In the genomic region with DNA sequence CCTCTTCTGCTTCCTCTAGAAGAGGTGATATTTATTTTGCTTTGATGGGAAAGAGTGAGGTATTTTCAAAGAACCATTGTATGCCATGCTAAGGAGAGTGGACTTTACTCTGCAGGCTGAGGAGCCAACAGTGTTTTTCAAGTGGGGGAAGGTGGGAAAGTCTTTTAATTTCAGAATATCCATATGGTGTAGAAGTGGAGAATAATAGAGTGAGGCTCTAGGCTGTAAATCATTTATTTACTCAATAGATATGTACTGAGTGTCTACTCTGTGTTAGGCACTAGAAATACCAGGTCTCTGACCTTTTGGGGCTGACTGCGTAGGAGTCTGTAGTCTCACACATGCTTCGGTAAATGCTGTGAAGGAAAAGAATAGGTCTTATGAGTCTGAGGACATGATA, we compare ENCODE assay signal across 21 cellular contexts. TPM values are rescaled to one million over a fixed set of nuclear protein-coding genes. Genes with fewer than 3 reads are reported as not detected.
DNase-seq lines count a peak whose midpoint lies in the region; ATAC-seq, FAIRE-seq and TF ChIP-seq lines count a peak whose summit lies in the region.
"Had no signal": no experiment of that assay in that cellular context is flagged by ENCODE, and none has a peak within 500 bp of the region (broad histone marks: within the 10 kb centered on the region; RNA-seq: fewer than 3 reads in every experiment).

No MANE protein-coding gene starts in this region.

- ATAC-seq in K562 (peak; percentile 18), HG02623 (IDR thresholded peaks at IDR 0.05; ENCODE audit: unreplicated experiment) (no peak)

- no TSS peak for BruUV-seq in Calu3 (replicated peaks; lab: Mats Ljungman, UMichigan)
- BruUV-seq in K562 (replicated peaks; lab: Mats Ljungman, UMichigan) = no TSS peak

- WGBS in K562 (ENCODE audit: insufficient coverage, low coverage, missing lambda C conversion rate) = 42% methylated on average over 2 of the region's 2 CpGs

- no peak for TF ChIP-seq EP300 in K562 (IDR thresholded peaks at IDR 0.05; ENCODE audit: low read length)

- no peak for TF ChIP-seq RAD21 in K562 (CRISPR knock-in tag; conservative IDR thresholded peaks at IDR 0.05 in 1 of 2, IDR thresholded peaks at IDR 0.05 in 1 of 2)

- H2AFZ ChIP-seq in K562 (ENCODE audit: low read depth, low read length) = peak overlapping the region; percentile 26; the same call in 1 of the 2 replicates

- H3K79me2 ChIP-seq in K562 (ENCODE audit: control insufficient read depth, insufficient read depth, low read length) = no peaks in the 10 kb centered on the region

- H3K9me3 ChIP-seq in BLaER1 treated with 17β-estradiol and CSF1 and Interleukin-3, amounts not matched to agents 10 nM and 100 nM (replicated peaks in 1 of 11) = peaks cover 12 to 23% (median 20%) of the 10 kb centered on the region in 11 experiments
- H3K9me3 ChIP-seq in K562 (replicated peaks; ENCODE audit: control insufficient read depth, insufficient read depth, low read depth, low read length) = no peaks in the 10 kb centered on the region

- TF ChIP-seq POLR2A in K562 (conservative IDR thresholded peaks at IDR 0.05) = no peak

- POLR2A ChIA-PET in K562 (lab: Yijun Ruan, JAX) = interaction anchor here (0.9 kb wide), 1 partner anchor 9 kb away, joined by 3 read pairs; no protein-coding TSS in a partner anchor

- peak overlapping the region in 9 of 11 experiments; percentile 7 to 82 (median 46); a peak in 14 of 22 replicates for H3K4me2 ChIP-seq in BLaER1 treated with 17β-estradiol and CSF1 and Interleukin-3, amounts not matched to agents 10 nM and 100 nM
- H3K4me2 ChIP-seq in K562 (ENCODE audit: insufficient read depth, low read length) = no peak overlapping the region
- H3K4me2 ChIP-seq: KMS-11, SK-N-SH had no signal

- H3K9ac ChIP-seq in BLaER1 treated with 17β-estradiol and CSF1 and Interleukin-3, amounts not matched to agents 10 nM and 100 nM = no peak overlapping the region
- H3K9ac ChIP-seq in K562 (ENCODE audit: insufficient read depth in 1 of 2, low read depth in 2 of 2, low read length in 2 of 2) = no peak overlapping the region
- H3K9ac ChIP-seq: KMS-11, SK-N-SH had no signal

- H3K4me1 ChIP-seq in BLaER1 treated with 17β-estradiol and CSF1 and Interleukin-3, amounts not matched to agents 10 nM and 100 nM = peaks cover 14 to 73% (median 28%) of the 10 kb centered on the region in 10 experiments
- H3K4me1 ChIP-seq in K562 (replicated peaks in 1 of 2; ENCODE audit: control insufficient read depth in 2 of 2, insufficient read depth in 2 of 2, low read length in 2 of 2) = peaks cover 8% of the 10 kb centered on the region in 2 experiments; a peak in 4 of 5 replicates

- CTCF ChIA-PET in Calu3 (lab: Charles Lee) = no interaction called here
- CTCF ChIA-PET in K562 (lab: Yijun Ruan, JAX; ENCODE audit: low intra/inter-chr PET ratio) = no interaction called here

- 0 out of 22 replicates have a peak overlapping the region, but pooled peaks of 1 of the 11 experiments have one; percentile 6 for H3K27ac ChIP-seq in BLaER1 treated with 17β-estradiol and CSF1 and Interleukin-3, amounts not matched to agents 10 nM and 100 nM
- H3K27ac ChIP-seq in K562 (ENCODE audit: extremely low read depth, low read depth, low read length) = no peak overlapping the region
- H3K27ac ChIP-seq: KMS-11 had no signal

- H3K9me3 Mint-ChIP-seq in Calu3 (ENCODE audit: low read depth, unreplicated experiment) = no peaks in the 10 kb centered on the region
- peaks cover 3% of the 10 kb centered on the region for H3K9me3 Mint-ChIP-seq in neural crest cell

- no peaks in the 10 kb centered on the region for H3K9me1 ChIP-seq in K562 (ENCODE audit: control insufficient read depth, insufficient read depth, low read length)

- TF ChIP-seq CTCF in Calu3 (IDR thresholded peaks at IDR 0.05; ENCODE audit: unreplicated experiment) (no peak), K562 (IDR thresholded peaks at IDR 0.05 in 2 of 3, conservative IDR thresholded peaks at IDR 0.05 in 1 of 3; ENCODE audit: insufficient read depth in 2 of 3, low read depth in 1 of 3, low read length in 3 of 3) (no peak), neural crest cell (conservative IDR thresholded peaks at IDR 0.05) (no peak)

- no peaks in the 10 kb centered on the region for H3K27me3 Mint-ChIP-seq in Calu3 (ENCODE audit: unreplicated experiment)
- H3K27me3 Mint-ChIP-seq in neural crest cell (ENCODE audit: low read depth) = no peaks in the 10 kb centered on the region

- H3K27ac Mint-ChIP-seq in Calu3 (ENCODE audit: unreplicated experiment) (peak overlapping the region; percentile 25), neural crest cell (ENCODE audit: unreplicated experiment) (peak overlapping the region; percentile 60)
- H3K27ac Mint-ChIP-seq: B cell had no signal

- no peak for FAIRE-seq in K562 (lab: Jason Lieb, UNC)
- FAIRE-seq: D721Med, GM18507, H54, HTR-8/SVneo, RCC 7860 had no signal

- no peak for DNase-seq in Calu3
- no peak for DNase-seq in K562 (ENCODE audit: extremely low read depth in 1 of 4, low spot score in 3 of 4)
- DNase-seq in neural crest cell (ENCODE audit: low read depth, low spot score) = no peak
- DNase-seq in NCI-H128 (lab: John Stamatoyannopoulos, UW; ENCODE audit: unreplicated experiment) = no peak
- no peak for DNase-seq in DMS153 (lab: John Stamatoyannopoulos, UW)
- DNase-seq: DMS53, IMR-90, MM.1S, NCI-H1694, NCI-H774, SIG-M5, SK-N-SH had no signal

- in situ Hi-C loops in K562 (cut with MboI) = no loop called here

- H3K4me1 Mint-ChIP-seq in Calu3 (ENCODE audit: low read depth, unreplicated experiment) (peaks cover 16% of the 10 kb centered on the region), neural crest cell (peaks cover 1% of the 10 kb centered on the region)
- H3K4me1 Mint-ChIP-seq: B cell had no signal

- no peak overlapping the region for H3K4me3 ChIP-seq in BLaER1 treated with 17β-estradiol and CSF1 and Interleukin-3, amounts not matched to agents 10 nM and 100 nM
- no peak overlapping the region for H3K4me3 ChIP-seq in K562

- H4K20me1 ChIP-seq in BLaER1 treated with 17β-estradiol and CSF1 and Interleukin-3, amounts not matched to agents 10 nM and 100 nM = no peaks in the 10 kb centered on the region
- H4K20me1 ChIP-seq in K562 (replicated peaks; ENCODE audit: control insufficient read depth, insufficient read depth, low read length) = no peaks in the 10 kb centered on the region

- intact Hi-C loops in Calu3 (cut with micrococcal nuclease; ENCODE audit: unreplicated experiment) = no loop called here
- intact Hi-C loops in K562 (cut with micrococcal nuclease) = no loop called here

- H3K36me3 Mint-ChIP-seq in Calu3 (ENCODE audit: insufficient read depth, unreplicated experiment) (no peaks in the 10 kb centered on the region), neural crest cell (ENCODE audit: low read depth) (no peaks in the 10 kb centered on the region)

- H3K36me3 ChIP-seq in BLaER1 treated with 17β-estradiol and CSF1 and Interleukin-3, amounts not matched to agents 10 nM and 100 nM = peaks cover 0 to 5% (median 0%) of the 10 kb centered on the region in 11 experiments; a peak in 1 of 22 replicates
- H3K36me3 ChIP-seq in K562 (ENCODE audit: control insufficient read depth, insufficient read depth, low read length) = no peaks in the 10 kb centered on the region

- no peaks in the 10 kb centered on the region for H3K27me3 ChIP-seq in BLaER1 treated with 17β-estradiol and CSF1 and Interleukin-3, amounts not matched to agents 10 nM and 100 nM
- no peaks in the 10 kb centered on the region for H3K27me3 ChIP-seq in K562 (ENCODE audit: control insufficient read depth in 2 of 2, insufficient read depth in 2 of 2, low read length in 2 of 2)

- H3K4me3 Mint-ChIP-seq in Calu3 (ENCODE audit: low read depth, unreplicated experiment) = no peak overlapping the region
- H3K4me3 Mint-ChIP-seq in neural crest cell = no peak overlapping the region
- H3K4me3 Mint-ChIP-seq: B cell had no signal

TF ChIP-seq in K562, 482 proteins besides CTCF, POLR2A, EP300 and RAD21 (continues in another document):
- no peak for TF ChIP-seq IFI16 (CRISPR knock-in tag; IDR thresholded peaks at IDR 0.05)
- no peak for TF ChIP-seq RBM17 (IDR thresholded peaks at IDR 0.05; ENCODE audit: borderline replicate concordance, low read depth, low read length)
- TF ChIP-seq CHD4 (IDR thresholded peaks at IDR 0.05; ENCODE audit: insufficient read depth, insufficient replicate concordance, low read depth, low read length, poor library complexity, severe bottlenecking) = no peak
- TF ChIP-seq CCNT2 (IDR thresholded peaks at IDR 0.05; ENCODE audit: borderline replicate concordance, extremely low read depth, insufficient read length, low read depth, low read length) = no peak
- TF ChIP-seq RBM34 (IDR thresholded peaks at IDR 0.05; ENCODE audit: borderline replicate concordance, insufficient read depth, low read length) = no peak
- no peak for TF ChIP-seq RB1 (IDR thresholded peaks at IDR 0.05; ENCODE audit: low read depth)
- TF ChIP-seq ZNF668 (CRISPR knock-in tag; IDR thresholded peaks at IDR 0.05) = no peak

RNA-seq across cellular contexts. Expression of gene TENT2, which starts 30.7 kb away (rescaled TPM):
- total RNA-seq in Calu3 (2022) (85.7 and 87.7 TPM in 2 replicates), K562 (2014; rRNA removed) (43.5 and 58.8 TPM in 2 replicates), K562 (2014; rRNA removed; fragmentation: Illumina TruSeq; extraction: Trizol) (83.4 and 88.1 TPM in 2 replicates), K562 (2015; rRNA removed; fragmentation: Illumina TruSeq; extraction: Trizol) (81.0 and 84.3 TPM in 2 replicates), K562 (2021) (73.3 and 76.6 TPM in 2 replicates), neural crest cell (38.3 and 42.2 TPM in 2 replicates)
- 138 and 372 TPM in 2 replicates for total RNA-seq in K562 (2011; cell fraction: chromatin; rRNA removed; ENCODE audit: low replicate concordance)
- 46.2 and 68.8 TPM in 2 replicates for total RNA-seq in K562 (2011; cell fraction: nucleolus; rRNA removed)
- 161 and 303 TPM in 2 replicates for total RNA-seq in K562 (2011; cell fraction: nucleoplasm; rRNA removed)
- polyA plus RNA-seq in K562 (2011; rRNA removed) (98.3 and 111 TPM in 2 replicates), K562 (2014; fragmentation: Illumina TruSeq; extraction: Trizol) (63.3 and 84.4 TPM in 2 replicates), K562 (2014; fragmentation: Nextera tagmentation; extraction: Ambion mirVana) (10 to 100 TPM; 29.0 to 39.4 TPM), K562 (2014; rRNA removed) (38.5 and 44.3 TPM in 2 replicates)
- 48.3 and 64.7 TPM in 2 replicates for polyA plus RNA-seq in K562 (2011; cell fraction: cytosol; rRNA removed)
- 81.2 and 132 TPM in 2 replicates for polyA plus RNA-seq in K562 (2011; cell fraction: nucleus; rRNA removed)
- 36.8 and 45.9 TPM in 2 replicates for polyA plus RNA-seq in K562 (2012)
- 151 and 190 TPM in 2 replicates for polyA minus RNA-seq in K562 (2011; rRNA and poly(A)+ RNA removed)
- polyA minus RNA-seq in K562 (2011; cell fraction: cytosol; rRNA and poly(A)+ RNA removed) = 45.4 and 47.5 TPM in 2 replicates
- polyA minus RNA-seq in K562 (2011; cell fraction: nucleus; rRNA and poly(A)+ RNA removed) = 68.1 and 142 TPM in 2 replicates
